ENCODE assay signal across 8 cellular contexts in the genomic region with DNA sequence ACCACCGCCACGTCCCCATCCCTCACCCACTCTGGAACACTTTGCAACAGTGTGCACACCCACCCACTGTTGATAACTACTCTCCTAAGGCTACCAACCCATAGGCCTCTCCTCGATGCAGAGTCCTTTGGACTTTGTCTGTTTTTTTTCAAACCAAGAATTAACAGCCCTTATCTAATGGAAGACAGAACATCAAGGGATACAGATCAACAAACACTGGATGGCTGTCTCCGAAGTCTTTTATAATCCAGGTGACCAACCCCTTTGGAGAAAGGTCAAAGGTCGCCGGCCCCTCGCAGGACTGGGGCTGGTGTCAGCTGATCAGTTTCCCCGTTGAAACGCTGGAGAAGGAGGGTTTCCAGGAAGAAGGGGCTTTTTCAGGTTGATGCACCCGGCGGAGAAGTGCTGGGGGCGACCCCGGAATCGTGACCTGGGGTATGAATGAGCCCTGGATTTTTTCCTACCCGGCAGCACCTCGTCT. TPM values are rescaled to one million over a fixed set of nuclear protein-coding genes. Genes with fewer than 3 reads are reported as not detected.
DNase-seq lines count a peak whose midpoint lies in the region; ATAC-seq and TF ChIP-seq lines count a peak whose summit lies in the region.

No MANE protein-coding gene starts in this region.

- H2AFZ ChIP-seq in GM23248 = peak overlapping the region; percentile 59

- in situ Hi-C loops in GM23248 (cut with MboI) (loop anchor here (10.0 kb wide), 1 partner anchor 95 kb away; a partner anchor contains a TSS), KBM-7 (cut with MboI; ENCODE audit: low pct_unique_long_range_greater_than_20kb, low sequenced_read_pairs) (no loop called here)

- peaks cover 42% of the 10 kb centered on the region for H3K4me1 Mint-ChIP-seq in activated CD8-positive, alpha-beta T cell treated with anti-CD3 and anti-CD28 coated beads for 36 hours (ENCODE audit: low read depth)

- no peak for TF ChIP-seq POLR2A in ovary (IDR thresholded peaks at IDR 0.05)

- H3K4me1 ChIP-seq in GM23248 (ENCODE audit: insufficient read depth) = peaks cover 42% of the 10 kb centered on the region
- H3K4me1 ChIP-seq in ovary (ENCODE audit: insufficient read depth) = peaks cover 3% of the 10 kb centered on the region

- no peak for TF ChIP-seq EP300 in ovary (IDR thresholded peaks at IDR 0.05)

- peak; percentile 7 for DNase-seq in NCI-H1694 treated with DMSO at 0.1 percent for 48 hours (lab: John Stamatoyannopoulos, UW)
- DNase-seq in NCI-H1694 (lab: John Stamatoyannopoulos, UW) = no peak
- DNase-seq in GM23248 = peak; percentile 39
- peak; percentile 57 for DNase-seq in KBM-7
- peak; percentile 77 for DNase-seq in activated CD8-positive, alpha-beta T cell treated with anti-CD3 and anti-CD28 coated beads for 36 hours
- DNase-seq in germinal center (ENCODE audit: low spot score) = peak; percentile 11
- DNase-seq in ovary = peak in 4 of 5 donors; percentile 34 to 61 (median 49)
- DNase-seq in stimulated activated naive CD4-positive, alpha-beta T cell treated with Interleukin-2 at 50 U/mL for 16 hours (lab: John Stamatoyannopoulos, UW) = no peak

- peak overlapping the region; percentile 90 for H3K9ac ChIP-seq in GM23248

- H3K36me3 Mint-ChIP-seq in activated CD8-positive, alpha-beta T cell treated with anti-CD3 and anti-CD28 coated beads for 36 hours (ENCODE audit: low read depth) = peaks cover 16% of the 10 kb centered on the region

- CTCF ChIA-PET in activated CD8-positive, alpha-beta T cell treated with anti-CD3 and anti-CD28 coated beads for 36 hours (lab: Charles Lee) = interaction anchor here (1.0 to 3.5 kb wide), 16 partner anchors 9 to 436 kb away, joined by 3 to 61 read pairs (median 8); a partner anchor contains a TSS

- peaks cover 48% of the 10 kb centered on the region for H3K79me2 ChIP-seq in GM23248 (ENCODE audit: insufficient read depth)

- peaks cover 44% of the 10 kb centered on the region for H3F3A ChIP-seq in GM23248 (ENCODE audit: insufficient read depth)

- H3K9me2 ChIP-seq in GM23248 (ENCODE audit: insufficient read depth) = no peaks in the 10 kb centered on the region

- H3K36me3 ChIP-seq in GM23248 (ENCODE audit: low read depth) (no peaks in the 10 kb centered on the region), ovary (no peaks in the 10 kb centered on the region)

- no peaks in the 10 kb centered on the region for H4K20me1 ChIP-seq in GM23248 (ENCODE audit: insufficient read depth)

- no peak for TF ChIP-seq CTCF in activated CD8-positive, alpha-beta T cell treated with anti-CD3 and anti-CD28 coated beads for 36 hours (IDR thresholded peaks at IDR 0.05)
- TF ChIP-seq CTCF in ovary (IDR thresholded peaks at IDR 0.05) = no peak

- H3K27me3 ChIP-seq in GM23248 (replicated peaks; ENCODE audit: insufficient read depth) = no peaks in the 10 kb centered on the region
- H3K27me3 ChIP-seq in ovary = no peaks in the 10 kb centered on the region

- peak; percentile 10 for ATAC-seq in activated CD8-positive, alpha-beta T cell treated with anti-CD3 and anti-CD28 coated beads for 36 hours

- H3K9me3 ChIP-seq in GM23248 (ENCODE audit: low read depth) (no peaks in the 10 kb centered on the region), ovary (no peaks in the 10 kb centered on the region)

- H3K27ac ChIP-seq in GM23248 = peak overlapping the region; percentile 77
- H3K27ac ChIP-seq in ovary = peak overlapping the region; percentile 77 to 85

- WGBS in GM23248 (ENCODE audit: low coverage in 1 of 2, low lambda C conversion rate in 2 of 2, missing lambda C conversion rate in 2 of 2), 2 experiments = 4 to 5% methylated on average over 15 to 16 of the region's 16 CpGs
- WGBS in ovary, 3 donors = 1% methylated on average over 16 of the region's 16 CpGs

- peak overlapping the region; percentile 99 for H3K27ac Mint-ChIP-seq in activated CD8-positive, alpha-beta T cell treated with anti-CD3 and anti-CD28 coated beads for 36 hours

- no peaks in the 10 kb centered on the region for H3K27me3 Mint-ChIP-seq in activated CD8-positive, alpha-beta T cell treated with anti-CD3 and anti-CD28 coated beads for 36 hours

- H3K4me3 Mint-ChIP-seq in activated CD8-positive, alpha-beta T cell treated with anti-CD3 and anti-CD28 coated beads for 36 hours = peak overlapping the region; percentile 83

- intact Hi-C loops in activated CD8-positive, alpha-beta T cell treated with anti-CD3 and anti-CD28 coated beads for 36 hours (cut with micrococcal nuclease) = loop anchor here (2.0 to 5.0 kb wide), 2 partner anchors 55 to 358 kb away; a partner anchor contains a TSS
- intact Hi-C loops in ovary (cut with DNase I) = no loop called here

- H3K4me3 ChIP-seq in GM23248 = peak overlapping the region; percentile 81
- H3K4me3 ChIP-seq in ovary = peak overlapping the region; percentile 90

- POLR2A ChIA-PET in activated CD8-positive, alpha-beta T cell treated with anti-CD3 and anti-CD28 coated beads for 36 hours (lab: Charles Lee) = interaction anchor here (1.0 to 2.7 kb wide), 6 partner anchors 10 to 83 kb away, joined by 3 to 13 read pairs (median 4); a partner anchor contains a TSS

- H3K9me3 Mint-ChIP-seq in activated CD8-positive, alpha-beta T cell treated with anti-CD3 and anti-CD28 coated beads for 36 hours = no peaks in the 10 kb centered on the region

- peak overlapping the region; percentile 86 for H3K4me2 ChIP-seq in GM23248 (ENCODE audit: unreplicated experiment)

RNA-seq across cellular contexts. Expression of a gene that starts 0.5 kb away (rescaled TPM):
- 55.6 and 56.0 TPM in 2 replicates for total RNA-seq in GM23248 (2014; rRNA removed; shearing (Covaris generic))
- polyA plus RNA-seq in GM23248 (2016; fragmentation: Nextera tagmentation; extraction: Ambion mirVana) (64.0 and 67.9 TPM in 2 replicates), ovary (10 to 100 TPM; 19.5 to 26.6 TPM)
- total RNA-seq in activated CD8-positive, alpha-beta T cell treated with anti-CD3 and anti-CD28 coated beads for 36 hours = 10 to 100 TPM; 13.3 to 15.2 TPM
- 10 to 100 TPM; 14.4 to 26.1 (median 23.7) TPM for total RNA-seq in ovary

RNA-seq across cellular contexts. Expression of a gene that starts 54.0 kb away (rescaled TPM):
- total RNA-seq in GM23248 (2014; rRNA removed; shearing (Covaris generic)) = 14.0 and 15.3 TPM in 2 replicates
- 8.1 and 8.5 TPM in 2 replicates for polyA plus RNA-seq in GM23248 (2016; fragmentation: Nextera tagmentation; extraction: Ambion mirVana)
- total RNA-seq in activated CD8-positive, alpha-beta T cell treated with anti-CD3 and anti-CD28 coated beads for 36 hours = 1 to 10 TPM; 6.6 to 8.0 TPM
- 10 to 100 TPM in 5 of 7 donors, 1 to 10 TPM in 2; 6.3 to 41.4 (median 21.3) TPM for total RNA-seq in ovary
- polyA plus RNA-seq in ovary = 10 to 100 TPM in 1 of 2 donors, 1 to 10 TPM in 1; 8.7 to 26.0 TPM

Comparison
In these comparisons a context has a peak if more than half of its experiments do, and no peak if none do; other contexts are left out.
1. DNase-seq: peak in NCI-H1694 treated with DMSO at 0.1 percent for 48 hours (single experiment), GM23248 (single experiment), KBM-7 (single experiment), activated CD8-positive, alpha-beta T cell treated with anti-CD3 and anti-CD28 coated beads for 36 hours (single experiment), germinal center (single experiment) and ovary (4 of 5); none in NCI-H1694 (single experiment) and stimulated activated naive CD4-positive, alpha-beta T cell treated with Interleukin-2 at 50 U/mL for 16 hours (single experiment).